ENCODE assay signal across 9 cellular contexts in genomic region chr7:77935652-77936348, GRCh38.
DNase-seq lines count a peak whose midpoint lies in the region; ATAC-seq and TF ChIP-seq lines count a peak whose summit lies in the region.
"Had no signal": no experiment of that assay in that cellular context is flagged by ENCODE, and none has a peak within 500 bp of the region (broad histone marks: within the 10 kb centered on the region; RNA-seq: fewer than 3 reads in every experiment).

No MANE protein-coding gene starts in this region.

- H3K27ac ChIP-seq in breast epithelium (no peak overlapping the region), colonic mucosa (no peak overlapping the region), thoracic aorta (no peak overlapping the region), vagina (no peak overlapping the region)

- no peak overlapping the region for H3K9ac ChIP-seq in colonic mucosa (ENCODE audit: low read depth in 2 of 2, low read length in 2 of 2)

- CTCF ChIA-PET in MCF 10A (lab: Yijun Ruan, JAX) = interaction anchor here (0.6 to 4.5 kb wide), 22 partner anchors 10 to 905 kb away, joined by 3 to 34 read pairs (median 4); partner anchors contain the start of genes PHTF2, RSBN1L and TMEM60

- H3K36me3 Mint-ChIP-seq in MCF 10A (ENCODE audit: insufficient read depth, unreplicated experiment) = peaks cover 7% of the 10 kb centered on the region

- TF ChIP-seq POLR2A in breast epithelium (IDR thresholded peaks at IDR 0.05) (no peak), vagina (IDR thresholded peaks at IDR 0.05) (no peak)

- POLR2A ChIA-PET in MCF 10A (lab: Yijun Ruan, JAX) = interaction anchor here (0.8 kb wide), 1 partner anchor 138 kb away, joined by 5 read pairs; the partner anchor contains the start of genes PHTF2 and TMEM60

- H3K27me3 Mint-ChIP-seq in MCF 10A (ENCODE audit: insufficient read depth, unreplicated experiment) = no peaks in the 10 kb centered on the region

- no peak for ATAC-seq in thoracic aorta (ENCODE audit: insufficient number of reproducible peaks, low FRiP score, low read depth)
- ATAC-seq in HG03457 (IDR thresholded peaks at IDR 0.05; ENCODE audit: unreplicated experiment) = no peak

- H3K9me3 ChIP-seq in breast epithelium = no peaks in the 10 kb centered on the region
- H3K9me3 ChIP-seq in colonic mucosa = no peaks in the 10 kb centered on the region
- H3K9me3 ChIP-seq in thoracic aorta = no peaks in the 10 kb centered on the region
- no peaks in the 10 kb centered on the region for H3K9me3 ChIP-seq in vagina

- H3K4me3 ChIP-seq in breast epithelium (no peak overlapping the region), colonic mucosa (no peak overlapping the region), thoracic aorta (no peak overlapping the region), vagina (no peak overlapping the region)

- no peak overlapping the region for H3K27ac Mint-ChIP-seq in MCF 10A (ENCODE audit: low read depth, unreplicated experiment)

- intact Hi-C loops in MCF 10A (cut with micrococcal nuclease) = loop anchor here (1.0 to 5.0 kb wide), 2 partner anchors 176 to 278 kb away; no protein-coding TSS in a partner anchor
- intact Hi-C loops in breast epithelium (cut with DNase I; ENCODE audit: low total_unique reads) = loop anchor here (2.0 kb wide), 1 partner anchor 23 kb away; no protein-coding TSS in a partner anchor
- intact Hi-C loops in colonic mucosa (cut with DNase I) = loop anchor here (10.0 kb wide), 1 partner anchor 281 kb away; no protein-coding TSS in a partner anchor
- intact Hi-C loops in vagina (cut with DNase I) = no loop called here

- peaks cover 8% of the 10 kb centered on the region for H3K4me1 Mint-ChIP-seq in MCF 10A (ENCODE audit: insufficient read depth, unreplicated experiment)

- BruUV-seq in MCF 10A (replicated peaks; lab: Mats Ljungman, UMichigan) = no TSS peak

- H3K36me3 ChIP-seq in breast epithelium = no peaks in the 10 kb centered on the region
- no peaks in the 10 kb centered on the region for H3K36me3 ChIP-seq in colonic mucosa
- no peaks in the 10 kb centered on the region for H3K36me3 ChIP-seq in thoracic aorta
- no peaks in the 10 kb centered on the region for H3K36me3 ChIP-seq in vagina

- DNase-seq in MCF 10A (ENCODE audit: unreplicated experiment) = no peak
- no peak for DNase-seq in breast epithelium (ENCODE audit: low spot score in 2 of 2)
- DNase-seq in NCI-H69 (lab: John Stamatoyannopoulos, UW) = peak; percentile 33
- DNase-seq in colonic mucosa = no peak
- no peak for DNase-seq in thoracic aorta (ENCODE audit: low spot score)
- no peak for DNase-seq in vagina (ENCODE audit: extremely low spot score in 2 of 2)
- DNase-seq in NCI-H1048 (lab: John Stamatoyannopoulos, UW) = no peak
- DNase-seq: NCI-H524 treated with DMSO at 0.1 percent for 48 hours had no signal

- H3K27me3 ChIP-seq in breast epithelium = no peaks in the 10 kb centered on the region
- H3K27me3 ChIP-seq in colonic mucosa = no peaks in the 10 kb centered on the region
- no peaks in the 10 kb centered on the region for H3K27me3 ChIP-seq in thoracic aorta (replicated peaks; ENCODE audit: insufficient read depth)
- H3K27me3 ChIP-seq in vagina = no peaks in the 10 kb centered on the region

- peak; percentile 46 for TF ChIP-seq CTCF in MCF 10A (IDR thresholded peaks at IDR 0.05; ENCODE audit: unreplicated experiment)
- TF ChIP-seq CTCF in breast epithelium (IDR thresholded peaks at IDR 0.05) = no peak
- TF ChIP-seq CTCF in colonic mucosa (IDR thresholded peaks at IDR 0.05) = peak; percentile 26
- TF ChIP-seq CTCF in thoracic aorta (IDR thresholded peaks at IDR 0.05) = peak; percentile 33
- TF ChIP-seq CTCF in vagina (IDR thresholded peaks at IDR 0.05) = no peak

- no peak overlapping the region for H3K4me3 Mint-ChIP-seq in MCF 10A (ENCODE audit: unreplicated experiment)

- no peaks in the 10 kb centered on the region for H3K9me3 Mint-ChIP-seq in MCF 10A (ENCODE audit: unreplicated experiment)

- no peaks in the 10 kb centered on the region for H3K4me1 ChIP-seq in breast epithelium
- H3K4me1 ChIP-seq in colonic mucosa = no peaks in the 10 kb centered on the region
- H3K4me1 ChIP-seq in thoracic aorta (ENCODE audit: control insufficient read depth in 1 of 2, low read depth in 2 of 2) = no peaks in the 10 kb centered on the region
- no peaks in the 10 kb centered on the region for H3K4me1 ChIP-seq in vagina

Comparison
In these comparisons a context has a peak if more than half of its experiments do, and no peak if none do; other contexts are left out.
1. CTCF ChIP-seq: peak in MCF 10A (single experiment), colonic mucosa (single experiment) and thoracic aorta (single experiment); none in breast epithelium (0 of 3) and vagina (0 of 3).